1 cellular context compared by ENCODE assay signal in genomic region chr15:29039466-29040366, GRCh38.
A peak's percentile ranks its signal among the peaks of the same experiment; 100 is the strongest.
TF ChIP-seq lines count a peak whose summit lies in the region.

No MANE protein-coding gene starts in this region.

TF ChIP-seq in GM12878, 131 proteins besides CTCF, POLR2A, EP300 and RAD21 (continued from another document):
- TF ChIP-seq, protein P1, sequence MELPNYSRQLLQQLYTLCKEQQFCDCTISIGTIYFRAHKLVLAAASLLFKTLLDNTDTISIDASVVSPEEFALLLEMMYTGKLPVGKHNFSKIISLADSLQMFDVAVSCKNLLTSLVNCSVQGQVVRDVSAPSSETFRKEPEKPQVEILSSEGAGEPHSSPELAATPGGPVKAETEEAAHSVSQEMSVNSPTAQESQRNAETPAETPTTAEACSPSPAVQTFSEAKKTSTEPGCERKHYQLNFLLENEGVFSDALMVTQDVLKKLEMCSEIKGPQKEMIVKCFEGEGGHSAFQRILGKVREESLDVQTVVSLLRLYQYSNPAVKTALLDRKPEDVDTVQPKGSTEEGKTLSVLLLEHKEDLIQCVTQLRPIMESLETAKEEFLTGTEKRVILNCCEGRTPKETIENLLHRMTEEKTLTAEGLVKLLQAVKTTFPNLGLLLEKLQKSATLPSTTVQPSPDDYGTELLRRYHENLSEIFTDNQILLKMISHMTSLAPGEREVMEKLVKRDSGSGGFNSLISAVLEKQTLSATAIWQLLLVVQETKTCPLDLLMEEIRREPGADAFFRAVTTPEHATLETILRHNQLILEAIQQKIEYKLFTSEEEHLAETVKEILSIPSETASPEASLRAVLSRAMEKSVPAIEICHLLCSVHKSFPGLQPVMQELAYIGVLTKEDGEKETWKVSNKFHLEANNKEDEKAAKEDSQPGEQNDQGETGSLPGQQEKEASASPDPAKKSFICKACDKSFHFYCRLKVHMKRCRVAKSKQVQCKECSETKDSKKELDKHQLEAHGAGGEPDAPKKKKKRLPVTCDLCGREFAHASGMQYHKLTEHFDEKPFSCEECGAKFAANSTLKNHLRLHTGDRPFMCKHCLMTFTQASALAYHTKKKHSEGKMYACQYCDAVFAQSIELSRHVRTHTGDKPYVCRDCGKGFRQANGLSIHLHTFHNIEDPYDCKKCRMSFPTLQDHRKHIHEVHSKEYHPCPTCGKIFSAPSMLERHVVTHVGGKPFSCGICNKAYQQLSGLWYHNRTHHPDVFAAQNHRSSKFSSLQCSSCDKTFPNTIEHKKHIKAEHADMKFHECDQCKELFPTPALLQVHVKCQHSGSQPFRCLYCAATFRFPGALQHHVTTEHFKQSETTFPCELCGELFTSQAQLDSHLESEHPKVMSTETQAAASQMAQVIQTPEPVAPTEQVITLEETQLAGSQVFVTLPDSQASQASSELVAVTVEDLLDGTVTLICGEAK (IDR thresholded peaks at IDR 0.05; ENCODE audit: borderline replicate concordance): no peak
- TF ChIP-seq RUNX3 (IDR thresholded peaks at IDR 0.05; ENCODE audit: low read length): peak; percentile 57
